Comparison of ENCODE assay signal across 8 cellular contexts in the genomic region with DNA sequence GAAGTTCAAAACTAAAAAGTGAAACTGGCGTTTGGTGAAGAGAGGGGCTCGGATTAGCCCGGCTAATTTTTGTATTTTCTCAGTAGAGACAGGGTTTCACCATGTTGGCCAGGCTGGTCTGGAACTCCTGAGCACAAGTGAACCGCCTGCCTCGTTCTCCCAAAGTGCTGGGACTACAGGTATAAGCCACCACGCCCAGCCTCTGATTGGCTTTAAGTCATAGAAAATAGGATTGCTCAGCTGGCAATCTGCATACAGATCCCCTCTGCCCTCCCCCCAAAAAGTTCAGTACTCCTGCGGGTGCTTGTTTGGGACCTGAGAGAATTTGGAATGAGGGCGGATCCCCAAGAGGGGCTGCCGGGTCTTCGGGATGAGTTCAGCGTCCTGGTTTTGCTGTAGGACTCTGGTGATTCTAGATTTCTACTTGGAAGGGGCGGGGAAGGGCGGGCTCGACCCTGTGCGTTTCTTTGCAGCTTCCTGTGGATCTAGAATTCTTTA. TPM values are rescaled to one million over a fixed set of nuclear protein-coding genes. Genes with fewer than 3 reads are reported as not detected.
DNase-seq lines count a peak whose midpoint lies in the region; ATAC-seq, FAIRE-seq and TF ChIP-seq lines count a peak whose summit lies in the region.

No MANE protein-coding gene starts in this region.

- no peak overlapping the region for H2AK5ac ChIP-seq in mesenchymal stem cell (ENCODE audit: low read length, severe bottlenecking)

- H3K4me3 Mint-ChIP-seq in HFFc6 = peak overlapping the region; percentile 81

- H2BK12ac ChIP-seq in mesenchymal stem cell (ENCODE audit: low read length in 2 of 2) = no peak overlapping the region

- H3K27me3 ChIP-seq in mesenchymal stem cell (ENCODE audit: control insufficient read depth in 1 of 2, insufficient read depth in 1 of 2, low read length in 2 of 2) (no peaks in the 10 kb centered on the region), aorta (ENCODE audit: control insufficient read depth in 1 of 2, insufficient read depth in 2 of 2, low read length in 1 of 2) (no peaks in the 10 kb centered on the region)

- WGBS in A549 (ENCODE audit: missing lambda C conversion rate) = 17% methylated on average over 10 of the region's 15 CpGs
- WGBS in mesenchymal stem cell = 0% methylated on average over 5 of the region's 15 CpGs
- WGBS in aorta, 2 donors = 1 to 5% methylated on average over 15 of the region's 15 CpGs

- H3K36me3 Mint-ChIP-seq in HFFc6 (ENCODE audit: low read depth) = no peaks in the 10 kb centered on the region

- H3K9ac ChIP-seq in mesenchymal stem cell (ENCODE audit: low read length) = peak overlapping the region; percentile 64

- peaks cover 2% of the 10 kb centered on the region; the same call in 1 of the 2 replicates for H3K27me3 Mint-ChIP-seq in HFFc6 (ENCODE audit: insufficient read depth)

- no peak overlapping the region for H2BK5ac ChIP-seq in mesenchymal stem cell (ENCODE audit: low read depth, low read length, poor library complexity, severe bottlenecking)

- no peak overlapping the region for H3K18ac ChIP-seq in mesenchymal stem cell (ENCODE audit: low read depth in 1 of 2, low read length in 2 of 2)

- H3K4me1 ChIP-seq in A549 (peaks cover 7% of the 10 kb centered on the region; the same call in 1 of the 3 replicates), mesenchymal stem cell (ENCODE audit: control insufficient read depth, insufficient read depth, low read depth, low read length) (peaks cover 5% of the 10 kb centered on the region), aorta (ENCODE audit: control insufficient read depth in 1 of 2, insufficient read depth in 2 of 2, low read length in 2 of 2) (no peaks in the 10 kb centered on the region)

- no peak for TF ChIP-seq RAD21 in A549 (conservative IDR thresholded peaks at IDR 0.05 in 1 of 2, IDR thresholded peaks at IDR 0.05 in 1 of 2)

- no peaks in the 10 kb centered on the region for H3K79me1 ChIP-seq in mesenchymal stem cell (replicated peaks; ENCODE audit: low read length, poor library complexity, severe bottlenecking)

- CTCF ChIA-PET in A549 (lab: Yijun Ruan, JAX) = interaction anchor here (1.4 kb wide), 1 partner anchor 62 kb away, joined by 3 read pairs; no protein-coding TSS in a partner anchor

- H3K23ac ChIP-seq in mesenchymal stem cell (ENCODE audit: low read length in 2 of 2) = no peak overlapping the region

- H4K8ac ChIP-seq in mesenchymal stem cell (ENCODE audit: low read length) = peak overlapping the region; percentile 28

- no peak for TF ChIP-seq POLR2A in A549 (IDR thresholded peaks at IDR 0.05; ENCODE audit: low read length)

- DNase-seq in A549 (ENCODE audit: low read depth in 1 of 2, low spot score in 1 of 2) (no peak), HFFc6 (no peak), astrocyte of the spinal cord (ENCODE audit: low read depth, low spot score) (no peak), mesenchymal stem cell (no peak), aorta (no peak), DMS53 treated with DMSO at 0.1 percent for 48 hours (lab: John Stamatoyannopoulos, UW; ENCODE audit: unreplicated experiment) (no peak), G401 (ENCODE audit: low spot score) (no peak), epidermal melanocyte (ENCODE audit: insufficient read length, low spot score) (no peak)

- H3K4me1 Mint-ChIP-seq in HFFc6 (ENCODE audit: low read depth) = peaks cover 11% of the 10 kb centered on the region

- no peaks in the 10 kb centered on the region for H3K9me3 Mint-ChIP-seq in HFFc6

- H2BK15ac ChIP-seq in mesenchymal stem cell (ENCODE audit: low read depth, poor library complexity, severe bottlenecking) = no peak overlapping the region

- POLR2A ChIA-PET in A549 (lab: Yijun Ruan, JAX) = interaction anchor here (1.4 kb wide), 1 partner anchor 94 kb away, joined by 3 read pairs; no protein-coding TSS in a partner anchor

- H4K91ac ChIP-seq in mesenchymal stem cell (ENCODE audit: low read length) = no peak overlapping the region

- in situ Hi-C loops in astrocyte of the spinal cord (cut with HindIII; ENCODE audit: low sequenced_read_pairs) (no loop called here), G401 (cut with HindIII; ENCODE audit: low sequenced_read_pairs) (no loop called here)

- H2BK120ac ChIP-seq in mesenchymal stem cell (ENCODE audit: low read depth, low read length) = no peak overlapping the region

- H3K14ac ChIP-seq in mesenchymal stem cell (ENCODE audit: low read length in 2 of 2) = no peak overlapping the region

- H3K36me3 ChIP-seq in mesenchymal stem cell (ENCODE audit: control insufficient read depth in 1 of 2, insufficient read depth in 2 of 2, low read depth in 1 of 2, low read length in 2 of 2) = no peaks in the 10 kb centered on the region
- H3K36me3 ChIP-seq in aorta (ENCODE audit: control insufficient read depth in 1 of 2, insufficient read depth in 2 of 2, low read length in 1 of 2) = no peaks in the 10 kb centered on the region

- H2AFZ ChIP-seq in mesenchymal stem cell (ENCODE audit: low read depth, low read length) = peak overlapping the region; percentile 69

- intact Hi-C loops in aorta (cut with DNase I) = no loop called here

- no peak overlapping the region for H3K4ac ChIP-seq in mesenchymal stem cell (ENCODE audit: low read depth in 1 of 2, low read length in 2 of 2)

- no peak overlapping the region; the same call in 1 of the 2 replicates for H3K27ac Mint-ChIP-seq in HFFc6

- ATAC-seq in A549 = peak in 1 of 2 experiments; percentile 49; a peak in 3 of 6 replicates
- no peak for ATAC-seq in aorta (ENCODE audit: low FRiP score)

- peak overlapping the region; percentile 82 for H3K4me2 ChIP-seq in A549
- peak overlapping the region; percentile 66 for H3K4me2 ChIP-seq in mesenchymal stem cell (ENCODE audit: low read length, poor library complexity, severe bottlenecking)

- no peak for TF ChIP-seq CTCF in A549 (IDR thresholded peaks at IDR 0.05)
- TF ChIP-seq CTCF in HFFc6 (IDR thresholded peaks at IDR 0.05) = no peak
- no peak for TF ChIP-seq CTCF in astrocyte of the spinal cord (IDR thresholded peaks at IDR 0.05; ENCODE audit: low read depth, low read length)

- FAIRE-seq in A549 (lab: Jason Lieb, UNC) = no peak

- TF ChIP-seq EP300 in A549 (IDR thresholded peaks at IDR 0.05) = no peak

- peak overlapping the region; percentile 63 for H3K4me3 ChIP-seq in A549
- H3K4me3 ChIP-seq in astrocyte of the spinal cord (ENCODE audit: low read depth, low read length) = peak overlapping the region; percentile 59
- H3K4me3 ChIP-seq in mesenchymal stem cell (ENCODE audit: insufficient read depth in 1 of 2, low read depth in 1 of 2, low read length in 2 of 2) = peak overlapping the region; percentile 77
- peak overlapping the region; percentile 93 to 96 for H3K4me3 ChIP-seq in aorta (ENCODE audit: low read length in 2 of 2)

- peak overlapping the region; percentile 87 to 95 for H3K27ac ChIP-seq in A549
- H3K27ac ChIP-seq in mesenchymal stem cell (ENCODE audit: low read length, poor library complexity, severe bottlenecking) = no peak overlapping the region
- H3K27ac ChIP-seq in aorta (ENCODE audit: low read depth in 1 of 2, low read length in 2 of 2) = no peak overlapping the region

- H3K9me3 ChIP-seq in A549 = no peaks in the 10 kb centered on the region
- H3K9me3 ChIP-seq in mesenchymal stem cell (ENCODE audit: control insufficient read depth, low read length) = no peaks in the 10 kb centered on the region
- no peaks in the 10 kb centered on the region for H3K9me3 ChIP-seq in aorta (ENCODE audit: control insufficient read depth, low read length)

TF ChIP-seq in A549, 52 proteins besides CTCF, POLR2A, EP300 and RAD21:
- TF ChIP-seq SMC3 (IDR thresholded peaks at IDR 0.05) (no peak), KDM5A (IDR thresholded peaks at IDR 0.05) (no peak)

RNA-seq across cellular contexts. Expression of gene PRKX, which starts 0.5 kb away (rescaled TPM):
- polyA plus RNA-seq in A549 (2011; rRNA removed) = 35.5 and 36.0 TPM in 2 replicates
- 11.6 and 11.9 TPM in 2 replicates for polyA plus RNA-seq in A549 (2012; cell fraction: cytosol; rRNA removed)
- polyA plus RNA-seq in A549 (2012; cell fraction: nucleus; rRNA removed) = 6.7 and 8.0 TPM in 2 replicates
- 18.2 to 20.7 TPM (median 19.0 TPM) in 3 replicates for polyA plus RNA-seq in A549 (2017; fragmentation: RNase III; extraction: RNeasy Plus Mini Kit Qiagen cat#74134 plus additional on column Dnase treatment)
- polyA minus RNA-seq in A549 (2011; rRNA and poly(A)+ RNA removed) = 21.8 and 29.6 TPM in 2 replicates
- total RNA-seq in HFFc6 (2021; fragmentation: NEBNext Ultra II Directional; extraction: Animal tissue kit (Norgen Biotek cat#: 25700)) = 10 to 100 TPM in 2 of 6 experiments, 1 to 10 TPM in 4; 8.2 to 12.2 (median 9.3) TPM
- 6.2 TPM for polyA plus RNA-seq in mesenchymal stem cell (2013, experiment 1 of 2)
- polyA plus RNA-seq in mesenchymal stem cell (2013, experiment 2 of 2) = 6.6 TPM
- 10 to 100 TPM; 18.8 to 19.1 TPM for total RNA-seq in aorta
- 10 to 100 TPM in 1 of 2 donors, 1 to 10 TPM in 1; 6.0 to 10.3 TPM for polyA plus RNA-seq in aorta
- total RNA-seq in G401 (2014; rRNA removed; shearing (Covaris generic)) = 9.7 and 25.0 TPM in 2 replicates

Comparison
In these comparisons a context has a peak if more than half of its experiments do, and no peak if none do; other contexts are left out.
1. H3K27ac ChIP-seq: peak in A549 (2 of 2); none in mesenchymal stem cell (single experiment) and aorta (0 of 2).
2. Peak in every context shown above with its lines, with median percentiles within 50 percentile points of each other: H3K4me3 ChIP-seq.